Comparison of ENCODE assay signal across 12 cellular contexts in the genomic region with DNA sequence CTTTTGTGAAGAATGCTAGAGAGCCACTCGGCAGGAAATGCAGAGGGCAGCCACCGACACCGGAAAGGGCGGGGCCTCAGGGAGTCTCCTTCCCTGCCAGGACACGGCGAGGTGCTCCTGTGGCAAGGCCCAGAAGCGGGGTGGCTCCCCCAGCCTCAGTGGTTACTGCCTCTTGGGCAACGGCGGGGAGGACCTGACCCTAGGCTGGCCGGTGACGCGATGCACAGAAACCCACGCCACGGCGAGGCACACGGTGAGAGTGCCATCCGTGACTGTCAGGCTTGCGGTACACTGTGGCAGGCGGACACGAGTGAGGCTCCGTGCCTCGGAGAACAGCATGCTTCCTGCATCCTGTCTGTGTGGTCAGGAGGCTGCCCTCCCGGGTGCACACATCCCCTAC. TPM values are rescaled to one million over a fixed set of nuclear protein-coding genes. Genes with fewer than 3 reads are reported as not detected.
DNase-seq lines count a peak whose midpoint lies in the region; ATAC-seq lines count a peak whose summit lies in the region.
"Had no signal": no experiment of that assay in that cellular context is flagged by ENCODE, and none has a peak within 500 bp of the region (broad histone marks: within the 10 kb centered on the region; RNA-seq: fewer than 3 reads in every experiment).

No MANE protein-coding gene starts in this region.

- no peaks in the 10 kb centered on the region for H3K9me3 ChIP-seq in BLaER1 treated with 17β-estradiol and CSF1 and Interleukin-3, amounts not matched to agents 10 nM and 100 nM (replicated peaks in 1 of 11)
- H3K9me3 ChIP-seq: HAP-1 had no signal

- ATAC-seq in left colon (no peak), GM18519 (IDR thresholded peaks at IDR 0.05; ENCODE audit: low FRiP score, unreplicated experiment) (no peak)

- H3K4me1 Mint-ChIP-seq in activated CD4-positive, alpha-beta T cell treated with anti-CD3 and anti-CD28 coated beads, Interleukin-2, amount 10 ng/mL, durations not matched to agents 7 days and 5 days: peaks cover 33% of the 10 kb centered on the region

- no peaks in the 10 kb centered on the region for H3K9me3 Mint-ChIP-seq in activated CD4-positive, alpha-beta T cell treated with anti-CD3 and anti-CD28 coated beads, Interleukin-2, amount 10 ng/mL, durations not matched to agents 7 days and 5 days

- H3K4me2 ChIP-seq in BLaER1 treated with 17β-estradiol and CSF1 and Interleukin-3, amounts not matched to agents 10 nM and 100 nM: peak overlapping the region; percentile 35 to 86 (median 70)

- H3K36me3 ChIP-seq in BLaER1 treated with 17β-estradiol and CSF1 and Interleukin-3, amounts not matched to agents 10 nM and 100 nM: peaks cover 75 to 96% (median 89%) of the 10 kb centered on the region in 11 experiments
- peaks cover 5% of the 10 kb centered on the region for H3K36me3 ChIP-seq in H7 (replicated peaks; ENCODE audit: control insufficient read depth, insufficient read depth, low read length)

- peak overlapping the region in 9 of 11 experiments; percentile 42 to 68 (median 62); a peak in 18 of 22 replicates for H3K27ac ChIP-seq in BLaER1 treated with 17β-estradiol and CSF1 and Interleukin-3, amounts not matched to agents 10 nM and 100 nM

- no peaks in the 10 kb centered on the region for H3K27me3 Mint-ChIP-seq in activated CD4-positive, alpha-beta T cell treated with anti-CD3 and anti-CD28 coated beads, Interleukin-2, amount 10 ng/mL, durations not matched to agents 7 days and 5 days

- peak overlapping the region; percentile 85 for H3K27ac Mint-ChIP-seq in activated CD4-positive, alpha-beta T cell treated with anti-CD3 and anti-CD28 coated beads, Interleukin-2, amount 10 ng/mL, durations not matched to agents 7 days and 5 days

- intact Hi-C loops in left colon (cut with DNase I, micrococcal nuclease): no loop called here

- POLR2A ChIA-PET in activated CD4-positive, alpha-beta T cell treated with anti-CD3 and anti-CD28 coated beads, Interleukin-2, amount 10 ng/mL, durations not matched to agents 7 days and 5 days (lab: Charles Lee): no interaction called here

- DNase-seq in activated CD4-positive, alpha-beta T cell treated with anti-CD3 and anti-CD28 coated beads, Interleukin-2, amount 10 ng/mL, durations not matched to agents 7 days and 5 days: peak; percentile 56
- peak; percentile 41 for DNase-seq in activated naive CD4-positive, alpha-beta T cell treated with anti-CD3 and anti-CD28 coated beads, Interleukin-2, amount 50 U/mL, for 16 hours
- peak; percentile 37 to 43 for DNase-seq in stimulated activated CD4-positive, alpha-beta T cell treated with anti-CD3 and anti-CD28 coated beads, Interleukin-12 subunit alpha, Interleukin-12 subunit beta, amount 100 ng/mL, for 24 hours (ENCODE audit: low read depth in 2 of 2)
- no peak for DNase-seq in GM03348 (ENCODE audit: low spot score)
- DNase-seq in left colon: no peak
- no peak for DNase-seq in H7
- DNase-seq: NCI-H774 had no signal

- peak overlapping the region; percentile 17 for H3K4me3 Mint-ChIP-seq in activated CD4-positive, alpha-beta T cell treated with anti-CD3 and anti-CD28 coated beads, Interleukin-2, amount 10 ng/mL, durations not matched to agents 7 days and 5 days

- H3K9ac ChIP-seq in BLaER1 treated with 17β-estradiol and CSF1 and Interleukin-3, amounts not matched to agents 10 nM and 100 nM: peak overlapping the region in 8 of 11 experiments; percentile 13 to 54 (median 35); a peak in 12 of 22 replicates

- CTCF ChIA-PET in activated CD4-positive, alpha-beta T cell treated with anti-CD3 and anti-CD28 coated beads, Interleukin-2, amount 10 ng/mL, durations not matched to agents 7 days and 5 days (lab: Charles Lee): interaction anchor here (0.9 to 1.8 kb wide), 3 partner anchors 13 to 49 kb away, joined by 3 to 7 read pairs (median 4); no protein-coding TSS in a partner anchor

- no peaks in the 10 kb centered on the region for H4K20me1 ChIP-seq in BLaER1 treated with 17β-estradiol and CSF1 and Interleukin-3, amounts not matched to agents 10 nM and 100 nM

- 0 out of 20 replicates have a peak overlapping the region, but pooled peaks of 2 of the 10 experiments have one; percentile 4 to 7 for H3K4me3 ChIP-seq in BLaER1 treated with 17β-estradiol and CSF1 and Interleukin-3, amounts not matched to agents 10 nM and 100 nM
- no peak overlapping the region for H3K4me3 ChIP-seq in H7 (ENCODE audit: insufficient read depth, low read depth, low read length)
- H3K4me3 ChIP-seq: HAP-1 had no signal

- H3K4me1 ChIP-seq in BLaER1 treated with 17β-estradiol and CSF1 and Interleukin-3, amounts not matched to agents 10 nM and 100 nM: peaks cover 32 to 74% (median 60%) of the 10 kb centered on the region in 10 experiments
- H3K4me1 ChIP-seq: HAP-1 had no signal

- no peaks in the 10 kb centered on the region for H3K27me3 ChIP-seq in BLaER1 treated with 17β-estradiol and CSF1 and Interleukin-3, amounts not matched to agents 10 nM and 100 nM
- no peaks in the 10 kb centered on the region for H3K27me3 ChIP-seq in H7 (ENCODE audit: control insufficient read depth, insufficient read depth, low read length)

- peaks cover 36% of the 10 kb centered on the region for H3K36me3 Mint-ChIP-seq in activated CD4-positive, alpha-beta T cell treated with anti-CD3 and anti-CD28 coated beads, Interleukin-2, amount 10 ng/mL, durations not matched to agents 7 days and 5 days (ENCODE audit: low read depth)

RNA-seq across cellular contexts. Expression of gene ZAP70, which starts 47.8 kb away (rescaled TPM):
- total RNA-seq in activated CD4-positive, alpha-beta T cell treated with anti-CD3 and anti-CD28 coated beads, Interleukin-2, amount 10 ng/mL, durations not matched to agents 7 days and 5 days: 100 to 1,000 TPM; 302 to 337 TPM
- 1 to 10 TPM; 2.8 to 2.9 TPM for total RNA-seq in left colon
- 0.33 and 2.5 TPM in 2 replicates for total RNA-seq in H7 (2014; rRNA removed; shearing (Covaris generic))
- total RNA-seq: epithelial cell of proximal tubule, G401 had no signal

Comparison
In these comparisons a context has a peak if more than half of its experiments do, and no peak if none do; other contexts are left out.
1. DNase-seq: peak in activated CD4-positive, alpha-beta T cell treated with anti-CD3 and anti-CD28 coated beads, Interleukin-2, amount 10 ng/mL, durations not matched to agents 7 days and 5 days (single experiment), activated naive CD4-positive, alpha-beta T cell treated with anti-CD3 and anti-CD28 coated beads, Interleukin-2, amount 50 U/mL, for 16 hours (single experiment) and stimulated activated CD4-positive, alpha-beta T cell treated with anti-CD3 and anti-CD28 coated beads, Interleukin-12 subunit alpha, Interleukin-12 subunit beta, amount 100 ng/mL, for 24 hours (2 of 2); none in GM03348 (single experiment), left colon (0 of 2) and H7 (single experiment).
2. RNA of gene ZAP70, which starts 47.8 kb away (total RNA-seq): 302 to 337 TPM in activated CD4-positive, alpha-beta T cell treated with anti-CD3 and anti-CD28 coated beads, Interleukin-2, amount 10 ng/mL, durations not matched to agents 7 days and 5 days; 2.8 to 2.9 TPM in left colon and 0.33 to 2.5 TPM in H7; every median in the first group is over 10 times any median in the second.